Comparison of ENCODE assay signal across 1 cellular context in genomic region chr1:113190078-113190477, GRCh38.
TF ChIP-seq lines count a peak whose summit lies in the region.

No MANE protein-coding gene starts in this region.

TF ChIP-seq in GM23338, 12 proteins besides CTCF, POLR2A, EP300 and RAD21 (continued from another document):
- TF ChIP-seq, protein P1, sequence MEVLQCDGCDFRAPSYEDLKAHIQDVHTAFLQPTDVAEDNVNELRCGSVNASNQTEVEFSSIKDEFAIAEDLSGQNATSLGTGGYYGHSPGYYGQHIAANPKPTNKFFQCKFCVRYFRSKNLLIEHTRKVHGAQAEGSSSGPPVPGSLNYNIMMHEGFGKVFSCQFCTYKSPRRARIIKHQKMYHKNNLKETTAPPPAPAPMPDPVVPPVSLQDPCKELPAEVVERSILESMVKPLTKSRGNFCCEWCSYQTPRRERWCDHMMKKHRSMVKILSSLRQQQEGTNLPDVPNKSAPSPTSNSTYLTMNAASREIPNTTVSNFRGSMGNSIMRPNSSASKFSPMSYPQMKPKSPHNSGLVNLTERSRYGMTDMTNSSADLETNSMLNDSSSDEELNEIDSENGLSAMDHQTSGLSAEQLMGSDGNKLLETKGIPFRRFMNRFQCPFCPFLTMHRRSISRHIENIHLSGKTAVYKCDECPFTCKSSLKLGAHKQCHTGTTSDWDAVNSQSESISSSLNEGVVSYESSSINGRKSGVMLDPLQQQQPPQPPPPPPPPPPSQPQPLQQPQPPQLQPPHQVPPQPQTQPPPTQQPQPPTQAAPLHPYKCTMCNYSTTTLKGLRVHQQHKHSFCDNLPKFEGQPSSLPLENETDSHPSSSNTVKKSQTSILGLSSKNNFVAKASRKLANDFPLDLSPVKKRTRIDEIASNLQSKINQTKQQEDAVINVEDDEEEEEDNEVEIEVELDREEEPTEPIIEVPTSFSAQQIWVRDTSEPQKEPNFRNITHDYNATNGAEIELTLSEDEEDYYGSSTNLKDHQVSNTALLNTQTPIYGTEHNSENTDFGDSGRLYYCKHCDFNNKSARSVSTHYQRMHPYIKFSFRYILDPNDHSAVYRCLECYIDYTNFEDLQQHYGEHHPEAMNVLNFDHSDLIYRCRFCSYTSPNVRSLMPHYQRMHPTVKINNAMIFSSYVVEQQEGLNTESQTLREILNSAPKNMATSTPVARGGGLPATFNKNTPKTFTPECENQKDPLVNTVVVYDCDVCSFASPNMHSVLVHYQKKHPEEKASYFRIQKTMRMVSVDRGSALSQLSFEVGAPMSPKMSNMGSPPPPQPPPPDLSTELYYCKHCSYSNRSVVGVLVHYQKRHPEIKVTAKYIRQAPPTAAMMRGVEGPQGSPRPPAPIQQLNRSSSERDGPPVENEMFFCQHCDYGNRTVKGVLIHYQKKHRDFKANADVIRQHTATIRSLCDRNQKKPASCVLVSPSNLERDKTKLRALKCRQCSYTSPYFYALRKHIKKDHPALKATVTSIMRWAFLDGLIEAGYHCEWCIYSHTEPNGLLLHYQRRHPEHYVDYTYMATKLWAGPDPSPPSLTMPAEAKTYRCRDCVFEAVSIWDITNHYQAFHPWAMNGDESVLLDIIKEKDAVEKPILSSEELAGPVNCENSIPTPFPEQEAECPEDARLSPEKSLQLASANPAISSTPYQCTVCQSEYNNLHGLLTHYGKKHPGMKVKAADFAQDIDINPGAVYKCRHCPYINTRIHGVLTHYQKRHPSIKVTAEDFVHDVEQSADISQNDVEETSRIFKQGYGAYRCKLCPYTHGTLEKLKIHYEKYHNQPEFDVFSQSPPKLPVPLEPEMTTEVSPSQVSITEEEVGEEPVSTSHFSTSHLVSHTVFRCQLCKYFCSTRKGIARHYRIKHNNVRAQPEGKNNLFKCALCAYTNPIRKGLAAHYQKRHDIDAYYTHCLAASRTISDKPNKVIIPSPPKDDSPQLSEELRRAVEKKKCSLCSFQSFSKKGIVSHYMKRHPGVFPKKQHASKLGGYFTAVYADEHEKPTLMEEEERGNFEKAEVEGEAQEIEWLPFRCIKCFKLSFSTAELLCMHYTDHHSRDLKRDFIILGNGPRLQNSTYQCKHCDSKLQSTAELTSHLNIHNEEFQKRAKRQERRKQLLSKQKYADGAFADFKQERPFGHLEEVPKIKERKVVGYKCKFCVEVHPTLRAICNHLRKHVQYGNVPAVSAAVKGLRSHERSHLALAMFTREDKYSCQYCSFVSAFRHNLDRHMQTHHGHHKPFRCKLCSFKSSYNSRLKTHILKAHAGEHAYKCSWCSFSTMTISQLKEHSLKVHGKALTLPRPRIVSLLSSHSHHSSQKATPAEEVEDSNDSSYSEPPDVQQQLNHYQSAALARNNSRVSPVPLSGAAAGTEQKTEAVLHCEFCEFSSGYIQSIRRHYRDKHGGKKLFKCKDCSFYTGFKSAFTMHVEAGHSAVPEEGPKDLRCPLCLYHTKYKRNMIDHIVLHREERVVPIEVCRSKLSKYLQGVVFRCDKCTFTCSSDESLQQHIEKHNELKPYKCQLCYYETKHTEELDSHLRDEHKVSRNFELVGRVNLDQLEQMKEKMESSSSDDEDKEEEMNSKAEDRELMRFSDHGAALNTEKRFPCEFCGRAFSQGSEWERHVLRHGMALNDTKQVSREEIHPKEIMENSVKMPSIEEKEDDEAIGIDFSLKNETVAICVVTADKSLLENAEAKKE (CRISPR knock-in tag; IDR thresholded peaks at IDR 0.05): no peak
- TF ChIP-seq ZNF331 (CRISPR knock-in tag; IDR thresholded peaks at IDR 0.05; ENCODE audit: low read depth) (no peak), EZH2 (IDR thresholded peaks at IDR 0.05; ENCODE audit: low read depth, unreplicated experiment) (no peak), EZH2phosphoT487 (IDR thresholded peaks at IDR 0.05; ENCODE audit: unreplicated experiment) (no peak), STAT1 (IDR thresholded peaks at IDR 0.05; ENCODE audit: unreplicated experiment) (no peak), CREB1 (CRISPR knock-in tag; IDR thresholded peaks at IDR 0.05; ENCODE audit: low read depth) (no peak), NANOG (IDR thresholded peaks at IDR 0.05; ENCODE audit: borderline replicate concordance) (no peak), REST (IDR thresholded peaks at IDR 0.05; ENCODE audit: unreplicated experiment) (no peak)
